1 cellular context compared by ENCODE assay signal in the genomic region with DNA sequence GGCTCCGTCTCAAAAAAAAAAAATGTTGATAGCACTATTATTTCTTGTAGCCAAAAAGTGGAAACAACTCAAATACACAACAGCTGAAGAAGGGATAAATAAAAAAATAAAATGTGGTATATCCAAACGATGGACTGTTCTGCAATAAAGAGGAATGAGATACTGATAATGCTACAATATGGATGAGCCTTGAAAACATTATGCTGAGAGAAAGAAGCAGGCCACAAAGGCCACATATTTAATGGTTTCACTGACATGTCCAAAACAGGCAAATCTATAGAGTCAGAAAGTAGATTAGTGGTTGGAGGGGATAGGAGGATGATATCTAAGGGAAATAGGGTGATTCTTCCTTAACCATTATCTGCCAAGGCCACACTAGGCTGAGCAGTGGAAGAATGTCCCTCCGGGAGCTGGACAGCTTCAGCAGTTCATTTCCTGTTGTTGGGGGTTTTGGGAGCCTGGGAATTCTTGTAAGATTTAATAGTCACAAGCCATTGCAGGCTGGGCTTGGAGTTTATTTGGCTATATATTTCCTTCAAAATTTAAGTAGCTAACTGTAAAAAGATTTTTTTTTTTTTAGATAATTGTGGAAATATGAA.
TF ChIP-seq lines count a peak whose summit lies in the region.

No MANE protein-coding gene starts in this region.

TF ChIP-seq in endothelial cell of umbilical vein, 7 proteins besides CTCF, POLR2A, EP300 and RAD21:
- no peak for TF ChIP-seq JUN (IDR thresholded peaks at IDR 0.05; ENCODE audit: borderline replicate concordance, insufficient read depth, insufficient read length, low read depth)
- no peak for TF ChIP-seq POLR2AphosphoS5 (IDR thresholded peaks at IDR 0.05; ENCODE audit: insufficient read depth, low read depth, low read length)
- TF ChIP-seq, protein P1, sequence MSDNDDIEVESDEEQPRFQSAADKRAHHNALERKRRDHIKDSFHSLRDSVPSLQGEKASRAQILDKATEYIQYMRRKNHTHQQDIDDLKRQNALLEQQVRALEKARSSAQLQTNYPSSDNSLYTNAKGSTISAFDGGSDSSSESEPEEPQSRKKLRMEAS (IDR thresholded peaks at IDR 0.05; ENCODE audit: insufficient read depth, insufficient read length) = no peak
- TF ChIP-seq GATA2 (IDR thresholded peaks at IDR 0.05; ENCODE audit: insufficient read depth, insufficient read length, low read depth, low read length) = no peak
- TF ChIP-seq FOS (IDR thresholded peaks at IDR 0.05; ENCODE audit: borderline replicate concordance, insufficient read depth, low read length) = no peak
- no peak for TF ChIP-seq MYC (IDR thresholded peaks at IDR 0.05; ENCODE audit: low read depth, low read length)
- TF ChIP-seq EZH2 (IDR thresholded peaks at IDR 0.05; ENCODE audit: borderline replicate concordance, low read depth, low read length, severe bottlenecking) = no peak
TF ChIP-seq in endothelial cell of umbilical vein: peak in this region for 0.
